Comparison of ENCODE assay signal across 9 cellular contexts in genomic region chr2:176653856-176654443, GRCh38.
DNase-seq lines count a peak whose midpoint lies in the region; ATAC-seq, FAIRE-seq and TF ChIP-seq lines count a peak whose summit lies in the region.
"Had no signal": no experiment of that assay in that cellular context is flagged by ENCODE, and none has a peak within 500 bp of the region (broad histone marks: within the 10 kb centered on the region; RNA-seq: fewer than 3 reads in every experiment).

No MANE protein-coding gene starts in this region.

- peak; percentile 69 for TF ChIP-seq CTCF in GM12873 (IDR thresholded peaks at IDR 0.05; ENCODE audit: insufficient read depth, low read depth, low read length, missing control alignments)
- TF ChIP-seq CTCF in fibroblast of lung (conservative IDR thresholded peaks at IDR 0.05 in 1 of 2, IDR thresholded peaks at IDR 0.05 in 1 of 2; ENCODE audit: low read depth in 1 of 2, low read length in 2 of 2) = peak; percentile 72 to 80
- TF ChIP-seq CTCF in neural crest cell (conservative IDR thresholded peaks at IDR 0.05) = peak; percentile 79

- H3K27me3 Mint-ChIP-seq in neural crest cell (ENCODE audit: low read depth) (peaks cover 87% of the 10 kb centered on the region), T-helper 17 cell (peaks cover 72% of the 10 kb centered on the region)

- no peaks in the 10 kb centered on the region for H3K36me3 ChIP-seq in fibroblast of lung (ENCODE audit: control insufficient read depth, insufficient read depth, low read length)

- H3K27ac Mint-ChIP-seq in neural crest cell (ENCODE audit: unreplicated experiment) (no peak overlapping the region), T-helper 17 cell (no peak overlapping the region)

- no peak overlapping the region for H3K4me3 ChIP-seq in fibroblast of lung (replicated peaks in 1 of 4; ENCODE audit: control extremely low read depth in 1 of 4, insufficient read depth in 1 of 4, low read depth in 3 of 4, low read length in 4 of 4)
- H3K4me3 ChIP-seq: skin epidermis had no signal

- peaks cover 3% of the 10 kb centered on the region for H3K4me1 Mint-ChIP-seq in neural crest cell
- peaks cover 5% of the 10 kb centered on the region for H3K4me1 Mint-ChIP-seq in T-helper 17 cell

- no peaks in the 10 kb centered on the region for H3K79me2 ChIP-seq in fibroblast of lung (ENCODE audit: control insufficient read depth, insufficient read depth, low read length)

- H3K4me3 Mint-ChIP-seq in neural crest cell (no peak overlapping the region), T-helper 17 cell (no peak overlapping the region)

- no peak overlapping the region for H3K27ac ChIP-seq in fibroblast of lung (ENCODE audit: insufficient read depth, low read length)

- ATAC-seq in HG02678 (IDR thresholded peaks at IDR 0.05; ENCODE audit: unreplicated experiment) (peak; percentile 82), T-helper 17 cell (no peak)

- no peaks in the 10 kb centered on the region for H3K9me3 Mint-ChIP-seq in neural crest cell

- no peaks in the 10 kb centered on the region for H3K36me3 Mint-ChIP-seq in neural crest cell (ENCODE audit: low read depth)
- H3K36me3 Mint-ChIP-seq in T-helper 17 cell (ENCODE audit: low read depth) = peaks cover 2% of the 10 kb centered on the region

- H3K9ac ChIP-seq in fibroblast of lung (ENCODE audit: insufficient read depth, low read length) = no peak overlapping the region

- H3K4me2 ChIP-seq in fibroblast of lung (ENCODE audit: extremely low read depth, insufficient read depth, low read length) = no peak overlapping the region

- no peaks in the 10 kb centered on the region for H3K4me1 ChIP-seq in fibroblast of lung (ENCODE audit: control insufficient read depth, extremely low read depth, insufficient read depth, low read length)

- H3K27me3 ChIP-seq in fibroblast of lung (ENCODE audit: control insufficient read depth, insufficient read depth, low read length) = no peaks in the 10 kb centered on the region

- H2AFZ ChIP-seq in fibroblast of lung (ENCODE audit: low read length) = no peak overlapping the region

- H3K9me3 ChIP-seq in fibroblast of lung (ENCODE audit: control insufficient read depth, insufficient read depth, low read depth, low read length) (no peaks in the 10 kb centered on the region), T-helper 17 cell (ENCODE audit: control insufficient read depth, low read length, poor library complexity, severe bottlenecking) (no peaks in the 10 kb centered on the region)

- FAIRE-seq in TTC549 (lab: Jason Lieb, UNC) = peak; percentile 82

- DNase-seq in AG08395 (ENCODE audit: low spot score) (peak; percentile 76), NCI-H1436 treated with DMSO at 0.1 percent for 48 hours (lab: John Stamatoyannopoulos, UW) (peak; percentile 55), fibroblast of lung (ENCODE audit: low read depth in 2 of 2) (peak; percentile 56 to 66), neural crest cell (ENCODE audit: low read depth, low spot score) (peak; percentile 52), T-helper 17 cell (no peak)

- H4K20me1 ChIP-seq in fibroblast of lung (ENCODE audit: control insufficient read depth, extremely low read depth, insufficient read depth, low read length) = no peaks in the 10 kb centered on the region

Comparison
In these comparisons a context has a peak if more than half of its experiments do, and no peak if none do; other contexts are left out.
1. DNase-seq: peak in AG08395 (single experiment), NCI-H1436 treated with DMSO at 0.1 percent for 48 hours (single experiment), fibroblast of lung (2 of 2) and neural crest cell (single experiment); none in T-helper 17 cell (0 of 3).
2. Peak in every context shown above with its lines, with median percentiles within 50 percentile points of each other: CTCF ChIP-seq.